28 cellular contexts compared by ENCODE assay signal in genomic region chr15:47965297-47965696, GRCh38.
"Had no signal": no experiment of that assay in that cellular context is flagged by ENCODE, and none has a peak within 500 bp of the region (broad histone marks: within the 10 kb centered on the region; RNA-seq: fewer than 3 reads in every experiment).

No MANE protein-coding gene starts in this region.

- H3K36me3 ChIP-seq: breast epithelium, WERI-Rb-1 had no signal

- DNase-seq: activated CD4-positive, alpha-beta T cell treated with anti-CD3 and anti-CD28 coated beads, Interleukin-2, amount 10 ng/mL, durations not matched to agents 24 days and 14 days; activated CD4-positive, alpha-beta T cell treated with anti-CD3 and anti-CD28 coated beads, Interleukin-2, amount 50 U/mL, for 4 hours; activated CD8-positive, alpha-beta T cell treated with anti-CD3 and anti-CD28 coated beads for 36 hours; activated gamma-delta T cell; activated naive CD4-positive, alpha-beta T cell treated with Interleukin-2 at 50 U/mL for 16 hours; activated naive CD8-positive, alpha-beta T cell treated with anti-CD3 and anti-CD28 coated beads, Interleukin-2, amount 10 ng/mL, durations not matched to agents 7 days and 5 days; activated T-cell treated with anti-CD3 and anti-CD28 coated beads, Interleukin-2, amount 50 U/mL, for 24 hours; amygdala; body of pancreas; IMR-90; Karpas-422; KBM-7; NCI-H1105; NCI-H1417 treated with DMSO at 0.1 percent for 48 hours; NCI-H187 treated with DMSO at 0.1 percent for 48 hours; NCI-H2081; NCI-H510A; NCI-H526; NCI-H748 treated with DMSO at 0.1 percent for 48 hours; NK-92 treated with Interleukin-12 subunit alpha and Interleukin-12 subunit beta, amount 100 ng/mL, for 24 hours; PC-3; SW 1271; T1000; WERI-Rb-1 had no signal

- H3K4me1 Mint-ChIP-seq: activated naive CD4-positive, alpha-beta T cell treated with anti-CD3 and anti-CD28 coated beads, Interleukin-2, amount 50 U/mL, for 24 hours had no signal

- H3K27me3 ChIP-seq: body of pancreas, breast epithelium had no signal

- H3K27ac ChIP-seq: body of pancreas, breast epithelium, RWPE1, WERI-Rb-1 had no signal

- H3K27ac Mint-ChIP-seq: activated CD4-positive, alpha-beta T cell treated with anti-CD3 and anti-CD28 coated beads, Interleukin-2, amount 10 ng/mL, durations not matched to agents 24 days and 14 days; activated CD8-positive, alpha-beta T cell treated with anti-CD3 and anti-CD28 coated beads for 36 hours; activated naive CD4-positive, alpha-beta T cell treated with anti-CD3 and anti-CD28 coated beads, Interleukin-2, amount 50 U/mL, for 24 hours; activated naive CD8-positive, alpha-beta T cell treated with anti-CD3 and anti-CD28 coated beads, Interleukin-2, amount 10 ng/mL, durations not matched to agents 7 days and 5 days; activated T-cell treated with anti-CD3 and anti-CD28 coated beads, Interleukin-2, amount 50 U/mL, for 24 hours; activated T-helper 2 cell treated with anti-CD3 and anti-CD28 coated beads, Interferon-gamma antibody, Interleukin-2, Interleukin-4, amounts not matched to agents 10 μg/mL and 5 μg/mL and 100 μg/mL, durations not matched to agents 14 hours and 24 hours and 36 hours had no signal

- H3K36me3 Mint-ChIP-seq: activated naive CD4-positive, alpha-beta T cell treated with anti-CD3 and anti-CD28 coated beads, Interleukin-2, amount 50 U/mL, for 24 hours; activated naive CD8-positive, alpha-beta T cell treated with anti-CD3 and anti-CD28 coated beads, Interleukin-2, amount 10 ng/mL, durations not matched to agents 7 days and 5 days had no signal

- H3K9me3 ChIP-seq: body of pancreas, breast epithelium had no signal

- H3K9me3 Mint-ChIP-seq: activated CD8-positive, alpha-beta T cell treated with anti-CD3 and anti-CD28 coated beads for 36 hours; activated naive CD4-positive, alpha-beta T cell treated with anti-CD3 and anti-CD28 coated beads, Interleukin-2, amount 50 U/mL, for 24 hours; activated naive CD8-positive, alpha-beta T cell treated with anti-CD3 and anti-CD28 coated beads, Interleukin-2, amount 10 ng/mL, durations not matched to agents 7 days and 5 days; activated T-cell treated with anti-CD3 and anti-CD28 coated beads, Interleukin-2, amount 50 U/mL, for 24 hours; activated T-helper 2 cell treated with anti-CD3 and anti-CD28 coated beads, Interferon-gamma antibody, Interleukin-2, Interleukin-4, amounts not matched to agents 10 μg/mL and 5 μg/mL and 100 μg/mL, durations not matched to agents 14 hours and 24 hours and 36 hours had no signal

- H3K4me3 ChIP-seq: body of pancreas, breast epithelium had no signal

- H3K4me1 ChIP-seq: breast epithelium had no signal

- H3K27me3 Mint-ChIP-seq: activated naive CD8-positive, alpha-beta T cell treated with anti-CD3 and anti-CD28 coated beads, Interleukin-2, amount 10 ng/mL, durations not matched to agents 7 days and 5 days had no signal

- H3K4me3 Mint-ChIP-seq: activated CD4-positive, alpha-beta T cell treated with anti-CD3 and anti-CD28 coated beads, Interleukin-2, amount 10 ng/mL, durations not matched to agents 24 days and 14 days; activated CD8-positive, alpha-beta T cell treated with anti-CD3 and anti-CD28 coated beads for 36 hours; activated naive CD4-positive, alpha-beta T cell treated with anti-CD3 and anti-CD28 coated beads, Interleukin-2, amount 50 U/mL, for 24 hours; activated naive CD8-positive, alpha-beta T cell treated with anti-CD3 and anti-CD28 coated beads, Interleukin-2, amount 10 ng/mL, durations not matched to agents 7 days and 5 days; activated T-cell treated with anti-CD3 and anti-CD28 coated beads, Interleukin-2, amount 50 U/mL, for 24 hours had no signal
